ENCODE assay signal across 8 cellular contexts in genomic region chr5:60677831-60678664, GRCh38. TPM values are rescaled to one million over a fixed set of nuclear protein-coding genes. Genes with fewer than 3 reads are reported as not detected.
DNase-seq lines count a peak whose midpoint lies in the region; ATAC-seq and TF ChIP-seq lines count a peak whose summit lies in the region.

No MANE protein-coding gene starts in this region.

- peak; percentile 95 for TF ChIP-seq CTCF in chondrocyte (IDR thresholded peaks at IDR 0.05)
- peak; percentile 85 for TF ChIP-seq CTCF in mesothelial cell of epicardium (IDR thresholded peaks at IDR 0.05; ENCODE audit: unreplicated experiment)

- H3K4me3 Mint-ChIP-seq in activated T-cell treated with anti-CD3 and anti-CD28 coated beads, Interleukin-2, amount 50 U/mL, for 72 hours: no peak overlapping the region
- H3K4me3 Mint-ChIP-seq in activated T-cell treated with anti-CD3 and anti-CD28 coated beads, Interleukin-2, amount 50 U/mL, for 4 hours: no peak overlapping the region
- H3K4me3 Mint-ChIP-seq in chondrocyte (ENCODE audit: unreplicated experiment) (no peak overlapping the region), mesothelial cell of epicardium (no peak overlapping the region)
- H3K4me3 Mint-ChIP-seq in T-helper 2 cell treated with Interferon-gamma antibody and Interleukin-4, amounts not matched to agents 5 μg/mL and 100 μg/mL, for 36 hours: no peak overlapping the region

- H3K27me3 Mint-ChIP-seq in activated T-cell treated with anti-CD3 and anti-CD28 coated beads, Interleukin-2, amount 50 U/mL, for 72 hours (ENCODE audit: low read depth): no peaks in the 10 kb centered on the region
- H3K27me3 Mint-ChIP-seq in activated T-cell treated with anti-CD3 and anti-CD28 coated beads, Interleukin-2, amount 50 U/mL, for 4 hours (ENCODE audit: low read depth): no peaks in the 10 kb centered on the region
- H3K27me3 Mint-ChIP-seq in chondrocyte (ENCODE audit: low read depth): no peaks in the 10 kb centered on the region
- no peaks in the 10 kb centered on the region for H3K27me3 Mint-ChIP-seq in mesothelial cell of epicardium (ENCODE audit: low read depth)
- no peaks in the 10 kb centered on the region for H3K27me3 Mint-ChIP-seq in T-helper 2 cell treated with Interferon-gamma antibody and Interleukin-4, amounts not matched to agents 5 μg/mL and 100 μg/mL, for 36 hours (ENCODE audit: low read depth)

- ATAC-seq in activated T-cell treated with anti-CD3 and anti-CD28 coated beads, Interleukin-2, amount 50 U/mL, for 72 hours (replicated peaks in 1 of 2): peak; percentile 20 to 41
- no peak for ATAC-seq in activated T-cell treated with anti-CD3 and anti-CD28 coated beads, Interleukin-2, amount 50 U/mL, for 4 hours
- ATAC-seq in GM21723 (IDR thresholded peaks at IDR 0.05; ENCODE audit: unreplicated experiment) (peak; percentile 79), HG03196 (IDR thresholded peaks at IDR 0.05; ENCODE audit: unreplicated experiment) (no peak)

- H3K27ac Mint-ChIP-seq in activated T-cell treated with anti-CD3 and anti-CD28 coated beads, Interleukin-2, amount 50 U/mL, for 72 hours: peak overlapping the region; percentile 83
- H3K27ac Mint-ChIP-seq in chondrocyte (ENCODE audit: unreplicated experiment) (no peak overlapping the region), mesothelial cell of epicardium (peak overlapping the region; percentile 18)
- no peak overlapping the region for H3K27ac Mint-ChIP-seq in T-helper 2 cell treated with Interferon-gamma antibody and Interleukin-4, amounts not matched to agents 5 μg/mL and 100 μg/mL, for 36 hours

- peaks cover 3 to 7% of the 10 kb centered on the region in 2 donors for H3K36me3 Mint-ChIP-seq in activated T-cell treated with anti-CD3 and anti-CD28 coated beads, Interleukin-2, amount 50 U/mL, for 72 hours (ENCODE audit: insufficient read depth in 2 of 2)
- H3K36me3 Mint-ChIP-seq in activated T-cell treated with anti-CD3 and anti-CD28 coated beads, Interleukin-2, amount 50 U/mL, for 4 hours (ENCODE audit: insufficient read depth): no peaks in the 10 kb centered on the region
- no peaks in the 10 kb centered on the region for H3K36me3 Mint-ChIP-seq in chondrocyte (ENCODE audit: low read depth)
- H3K36me3 Mint-ChIP-seq in mesothelial cell of epicardium: peaks cover 8% of the 10 kb centered on the region
- H3K36me3 Mint-ChIP-seq in T-helper 2 cell treated with Interferon-gamma antibody and Interleukin-4, amounts not matched to agents 5 μg/mL and 100 μg/mL, for 36 hours (ENCODE audit: low read depth): peaks cover 15% of the 10 kb centered on the region

- no peak for DNase-seq in activated T-cell treated with anti-CD3 and anti-CD28 coated beads, Interleukin-2, amount 50 U/mL, for 72 hours
- no peak for DNase-seq in activated T-cell treated with anti-CD3 and anti-CD28 coated beads, Interleukin-2, amount 50 U/mL, for 4 hours
- DNase-seq in NCI-H2029 (lab: John Stamatoyannopoulos, UW): peak; percentile 33
- DNase-seq in chondrocyte (ENCODE audit: low spot score): no peak
- no peak for DNase-seq in mesothelial cell of epicardium (ENCODE audit: low spot score in 2 of 2, unreplicated experiment in 2 of 2)
- DNase-seq in T-helper 2 cell treated with Interferon-gamma antibody and Interleukin-4, amounts not matched to agents 5 μg/mL and 100 μg/mL, for 36 hours (ENCODE audit: low spot score): no peak

- no peaks in the 10 kb centered on the region for H3K4me1 Mint-ChIP-seq in activated T-cell treated with anti-CD3 and anti-CD28 coated beads, Interleukin-2, amount 50 U/mL, for 72 hours (ENCODE audit: low read depth)
- H3K4me1 Mint-ChIP-seq in activated T-cell treated with anti-CD3 and anti-CD28 coated beads, Interleukin-2, amount 50 U/mL, for 4 hours (ENCODE audit: low read depth): peaks cover 3% of the 10 kb centered on the region
- H3K4me1 Mint-ChIP-seq in chondrocyte (ENCODE audit: low read depth) (peaks cover 10% of the 10 kb centered on the region), mesothelial cell of epicardium (peaks cover 2% of the 10 kb centered on the region)
- H3K4me1 Mint-ChIP-seq in T-helper 2 cell treated with Interferon-gamma antibody and Interleukin-4, amounts not matched to agents 5 μg/mL and 100 μg/mL, for 36 hours (ENCODE audit: low read depth): peaks cover 13% of the 10 kb centered on the region

- H3K9me3 Mint-ChIP-seq in activated T-cell treated with anti-CD3 and anti-CD28 coated beads, Interleukin-2, amount 50 U/mL, for 72 hours: no peaks in the 10 kb centered on the region
- H3K9me3 Mint-ChIP-seq in activated T-cell treated with anti-CD3 and anti-CD28 coated beads, Interleukin-2, amount 50 U/mL, for 4 hours: no peaks in the 10 kb centered on the region
- no peaks in the 10 kb centered on the region for H3K9me3 Mint-ChIP-seq in chondrocyte (ENCODE audit: low read depth)
- no peaks in the 10 kb centered on the region for H3K9me3 Mint-ChIP-seq in mesothelial cell of epicardium
- no peaks in the 10 kb centered on the region for H3K9me3 Mint-ChIP-seq in T-helper 2 cell treated with Interferon-gamma antibody and Interleukin-4, amounts not matched to agents 5 μg/mL and 100 μg/mL, for 36 hours

RNA-seq across cellular contexts. Expression of gene DEPDC1B, which starts 21.9 kb away (rescaled TPM):
- total RNA-seq in activated T-cell treated with anti-CD3 and anti-CD28 coated beads, Interleukin-2, amount 50 U/mL, for 72 hours: 10 to 100 TPM; 29.5 to 34.5 TPM
- 1 to 10 TPM; 2.4 to 4.3 (median 3.8) TPM for total RNA-seq in activated T-cell treated with anti-CD3 and anti-CD28 coated beads, Interleukin-2, amount 50 U/mL, for 4 hours
- total RNA-seq in chondrocyte: 1.2 to 2.3 TPM (median 1.5 TPM) in 3 replicates
- total RNA-seq in mesothelial cell of epicardium: 14.6 to 17.0 TPM (median 14.7 TPM) in 3 replicates

Comparison
In these comparisons a context has a peak if more than half of its experiments do, and no peak if none do; other contexts are left out.
1. ATAC-seq: peak in activated T-cell treated with anti-CD3 and anti-CD28 coated beads, Interleukin-2, amount 50 U/mL, for 72 hours (2 of 2) and GM21723 (single experiment); none in activated T-cell treated with anti-CD3 and anti-CD28 coated beads, Interleukin-2, amount 50 U/mL, for 4 hours (0 of 2) and HG03196 (single experiment).
2. H3K27ac Mint-ChIP-seq: peak in activated T-cell treated with anti-CD3 and anti-CD28 coated beads, Interleukin-2, amount 50 U/mL, for 72 hours (single experiment) and mesothelial cell of epicardium (single experiment); none in chondrocyte (single experiment) and T-helper 2 cell treated with Interferon-gamma antibody and Interleukin-4, amounts not matched to agents 5 μg/mL and 100 μg/mL, for 36 hours (single experiment).